In the genomic region with DNA sequence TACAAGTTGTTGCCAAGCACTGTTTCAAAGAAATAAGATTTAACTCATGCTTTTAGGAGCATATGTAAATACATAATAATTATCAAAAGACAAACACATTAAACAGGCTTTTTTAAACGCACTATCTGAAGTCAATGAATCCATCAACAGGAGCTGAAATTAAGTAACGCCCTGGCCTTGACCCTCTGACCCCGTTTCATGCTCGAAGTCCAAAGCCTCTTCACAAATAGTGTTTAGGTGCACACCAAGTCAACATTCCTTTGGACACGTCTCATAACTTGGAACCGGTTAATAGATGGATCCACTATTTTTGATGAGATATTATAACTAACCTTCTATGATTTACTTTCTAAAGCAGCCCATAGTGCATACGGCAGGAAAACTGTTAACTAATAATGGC, we compare ENCODE assay signal across 15 cellular contexts.
DNase-seq lines count a peak whose midpoint lies in the region; ATAC-seq and TF ChIP-seq lines count a peak whose summit lies in the region.
"Had no signal": no experiment of that assay in that cellular context is flagged by ENCODE, and none has a peak within 500 bp of the region (broad histone marks: within the 10 kb centered on the region; RNA-seq: fewer than 3 reads in every experiment).

No MANE protein-coding gene starts in this region.

- ATAC-seq in left colon: no peak
- ATAC-seq in HG03442 (IDR thresholded peaks at IDR 0.05; ENCODE audit: unreplicated experiment): no peak
- ATAC-seq: GM12878, HCT116 had no signal

- H3K27me3 ChIP-seq in breast epithelium: no peaks in the 10 kb centered on the region
- H3K27me3 ChIP-seq in layer of hippocampus (ENCODE audit: control insufficient read depth, insufficient read depth, low read length): no peaks in the 10 kb centered on the region
- H3K27me3 ChIP-seq: BLaER1 treated with 17β-estradiol and CSF1 and Interleukin-3, amounts not matched to agents 10 nM and 100 nM had no signal

- no peak for TF ChIP-seq POLR2A in breast epithelium (IDR thresholded peaks at IDR 0.05)

- DNase-seq in breast epithelium (ENCODE audit: low spot score in 2 of 2): no peak
- no peak for DNase-seq in MCF 10A (ENCODE audit: unreplicated experiment)
- DNase-seq in caudate nucleus (lab: John Stamatoyannopoulos, UW): no peak
- no peak for DNase-seq in substantia nigra (lab: John Stamatoyannopoulos, UW)
- no peak for DNase-seq in left colon
- no peak for DNase-seq in cerebellar nuclear complex (lab: John Stamatoyannopoulos, UW)
- DNase-seq: CD4-positive, CD25-positive, alpha-beta regulatory T cell; DMS79 had no signal

- H3K9me3 Mint-ChIP-seq in MCF 10A (ENCODE audit: unreplicated experiment): no peaks in the 10 kb centered on the region
- H3K9me3 Mint-ChIP-seq: CD4-positive, CD25-positive, alpha-beta regulatory T cell had no signal

- H3K27ac Mint-ChIP-seq in MCF 10A (ENCODE audit: low read depth, unreplicated experiment): no peak overlapping the region
- H3K27ac Mint-ChIP-seq: CD4-positive, CD25-positive, alpha-beta regulatory T cell had no signal

- no peaks in the 10 kb centered on the region for H3K36me3 ChIP-seq in breast epithelium

- no peaks in the 10 kb centered on the region for H3K4me1 ChIP-seq in breast epithelium

- H3K27me3 Mint-ChIP-seq in MCF 10A (ENCODE audit: insufficient read depth, unreplicated experiment): no peaks in the 10 kb centered on the region
- H3K27me3 Mint-ChIP-seq: CD4-positive, CD25-positive, alpha-beta regulatory T cell had no signal

- no TSS peak for BruUV-seq in MCF 10A (replicated peaks; lab: Mats Ljungman, UMichigan)

- H3K27ac ChIP-seq in breast epithelium: peak overlapping the region; percentile 10 to 42
- H3K27ac ChIP-seq in caudate nucleus (ENCODE audit: low read depth, low read length): peak overlapping the region; percentile 25
- peak overlapping the region; percentile 16 for H3K27ac ChIP-seq in layer of hippocampus (ENCODE audit: low read depth, low read length)
- H3K27ac ChIP-seq in substantia nigra (ENCODE audit: low read depth, low read length, poor library complexity, severe bottlenecking): peak overlapping the region; percentile 6
- H3K27ac ChIP-seq: 22Rv1; BLaER1 treated with 17β-estradiol and CSF1 and Interleukin-3, amounts not matched to agents 10 nM and 100 nM; GM23248 had no signal

- no peak overlapping the region for H3K4me3 ChIP-seq in breast epithelium
- H3K4me3 ChIP-seq: BLaER1 treated with 17β-estradiol and CSF1 and Interleukin-3, amounts not matched to agents 10 nM and 100 nM; GM12878; GM23248 had no signal

- H3K9me3 ChIP-seq in breast epithelium: no peaks in the 10 kb centered on the region

- TF ChIP-seq CTCF in breast epithelium (IDR thresholded peaks at IDR 0.05) (no peak), MCF 10A (IDR thresholded peaks at IDR 0.05; ENCODE audit: unreplicated experiment) (no peak)

- intact Hi-C loops in breast epithelium (cut with DNase I; ENCODE audit: low total_unique reads) (no loop called here), MCF 10A (cut with micrococcal nuclease) (no loop called here), left colon (cut with DNase I, micrococcal nuclease) (no loop called here)

- H3K4me1 Mint-ChIP-seq in MCF 10A (ENCODE audit: insufficient read depth, unreplicated experiment): no peaks in the 10 kb centered on the region
- H3K4me1 Mint-ChIP-seq: CD4-positive, CD25-positive, alpha-beta regulatory T cell had no signal

- no peak overlapping the region for H3K4me3 Mint-ChIP-seq in MCF 10A (ENCODE audit: unreplicated experiment)
- H3K4me3 Mint-ChIP-seq: CD4-positive, CD25-positive, alpha-beta regulatory T cell had no signal

- H3K36me3 Mint-ChIP-seq in MCF 10A (ENCODE audit: insufficient read depth, unreplicated experiment): peaks cover 42% of the 10 kb centered on the region
- H3K36me3 Mint-ChIP-seq: CD4-positive, CD25-positive, alpha-beta regulatory T cell had no signal

- POLR2A ChIA-PET in MCF 10A (lab: Yijun Ruan, JAX): interaction anchor here (0.7 kb wide), 1 partner anchor 9 kb away, joined by 3 read pairs; no protein-coding TSS in a partner anchor

- CTCF ChIA-PET in MCF 10A (lab: Yijun Ruan, JAX): interaction anchor here (0.6 kb wide), 2 partner anchors 34 to 224 kb away, joined by 3 to 4 read pairs; no protein-coding TSS in a partner anchor
